Comparison of ENCODE assay signal across 1 cellular context in the genomic region with DNA sequence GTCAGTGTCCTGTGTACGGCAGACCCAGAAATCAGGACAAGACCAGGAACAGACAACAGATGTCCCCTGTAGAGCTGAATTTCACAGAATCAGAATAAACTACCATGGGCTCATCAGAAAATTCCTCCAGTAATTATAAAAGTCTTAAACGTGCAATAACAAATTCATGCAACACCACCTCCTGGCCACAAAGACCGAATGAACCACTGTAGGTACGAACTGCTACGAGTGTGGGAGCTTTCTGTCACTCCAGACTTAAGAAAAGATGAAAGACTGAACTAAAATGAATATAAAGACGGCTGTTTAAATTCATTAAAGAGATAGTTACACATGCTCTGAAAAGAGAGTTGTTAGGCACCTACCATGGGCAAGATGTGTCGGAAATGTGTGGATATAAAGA.
A peak's percentile ranks its signal among the peaks of the same experiment; 100 is the strongest.
TF ChIP-seq lines count a peak whose summit lies in the region.

No MANE protein-coding gene starts in this region.

TF ChIP-seq in K562, 482 proteins besides CTCF, POLR2A, EP300 and RAD21 (continued from another document):
- TF ChIP-seq JUND (IDR thresholded peaks at IDR 0.05; ENCODE audit: borderline replicate concordance, low read depth, low read length) (no peak), JUND (tag; IDR thresholded peaks at IDR 0.05; ENCODE audit: borderline replicate concordance, low read depth, low read length) (no peak), IRF2 (CRISPR knock-in tag; IDR thresholded peaks at IDR 0.05) (no peak), NCOA4 (IDR thresholded peaks at IDR 0.05; ENCODE audit: partially characterized antibody) (no peak), PURB (CRISPR knock-in tag; IDR thresholded peaks at IDR 0.05; ENCODE audit: low read depth) (no peak), BRD9 (IDR thresholded peaks at IDR 0.05; ENCODE audit: low read depth, partially characterized antibody) (peak; percentile 20), XRCC3 (IDR thresholded peaks at IDR 0.05) (no peak), ADNP (tag; IDR thresholded peaks at IDR 0.05) (no peak), SAFB (IDR thresholded peaks at IDR 0.05; ENCODE audit: borderline replicate concordance, low read depth, low read length) (no peak), RFX1 (IDR thresholded peaks at IDR 0.05) (no peak), FOXK2 (conservative IDR thresholded peaks at IDR 0.05 in 1 of 2, IDR thresholded peaks at IDR 0.05 in 1 of 2; ENCODE audit: low read depth in 2 of 2) (no peak), HDAC6 (IDR thresholded peaks at IDR 0.05; ENCODE audit: low read depth, low read length) (no peak), CHAMP1 (IDR thresholded peaks at IDR 0.05) (no peak), LARP7 (IDR thresholded peaks at IDR 0.05) (no peak), DMBX1 (CRISPR knock-in tag; IDR thresholded peaks at IDR 0.05; ENCODE audit: borderline replicate concordance) (no peak), ESRRA (IDR thresholded peaks at IDR 0.05; ENCODE audit: borderline replicate concordance, low read depth) (no peak), RNF2 (IDR thresholded peaks at IDR 0.05) (no peak), SUPT5H (IDR thresholded peaks at IDR 0.05) (no peak), GTF2A2 (tag; IDR thresholded peaks at IDR 0.05) (no peak), SP1 (CRISPR knock-in tag; IDR thresholded peaks at IDR 0.05) (no peak), SIN3B (IDR thresholded peaks at IDR 0.05; ENCODE audit: low read depth) (no peak), ZNF23 (CRISPR knock-in tag; IDR thresholded peaks at IDR 0.05) (no peak)
- TF ChIP-seq, protein P1, sequence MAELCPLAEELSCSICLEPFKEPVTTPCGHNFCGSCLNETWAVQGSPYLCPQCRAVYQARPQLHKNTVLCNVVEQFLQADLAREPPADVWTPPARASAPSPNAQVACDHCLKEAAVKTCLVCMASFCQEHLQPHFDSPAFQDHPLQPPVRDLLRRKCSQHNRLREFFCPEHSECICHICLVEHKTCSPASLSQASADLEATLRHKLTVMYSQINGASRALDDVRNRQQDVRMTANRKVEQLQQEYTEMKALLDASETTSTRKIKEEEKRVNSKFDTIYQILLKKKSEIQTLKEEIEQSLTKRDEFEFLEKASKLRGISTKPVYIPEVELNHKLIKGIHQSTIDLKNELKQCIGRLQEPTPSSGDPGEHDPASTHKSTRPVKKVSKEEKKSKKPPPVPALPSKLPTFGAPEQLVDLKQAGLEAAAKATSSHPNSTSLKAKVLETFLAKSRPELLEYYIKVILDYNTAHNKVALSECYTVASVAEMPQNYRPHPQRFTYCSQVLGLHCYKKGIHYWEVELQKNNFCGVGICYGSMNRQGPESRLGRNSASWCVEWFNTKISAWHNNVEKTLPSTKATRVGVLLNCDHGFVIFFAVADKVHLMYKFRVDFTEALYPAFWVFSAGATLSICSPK (IDR thresholded peaks at IDR 0.05; ENCODE audit: borderline replicate concordance) = no peak
- TF ChIP-seq, protein P2, sequence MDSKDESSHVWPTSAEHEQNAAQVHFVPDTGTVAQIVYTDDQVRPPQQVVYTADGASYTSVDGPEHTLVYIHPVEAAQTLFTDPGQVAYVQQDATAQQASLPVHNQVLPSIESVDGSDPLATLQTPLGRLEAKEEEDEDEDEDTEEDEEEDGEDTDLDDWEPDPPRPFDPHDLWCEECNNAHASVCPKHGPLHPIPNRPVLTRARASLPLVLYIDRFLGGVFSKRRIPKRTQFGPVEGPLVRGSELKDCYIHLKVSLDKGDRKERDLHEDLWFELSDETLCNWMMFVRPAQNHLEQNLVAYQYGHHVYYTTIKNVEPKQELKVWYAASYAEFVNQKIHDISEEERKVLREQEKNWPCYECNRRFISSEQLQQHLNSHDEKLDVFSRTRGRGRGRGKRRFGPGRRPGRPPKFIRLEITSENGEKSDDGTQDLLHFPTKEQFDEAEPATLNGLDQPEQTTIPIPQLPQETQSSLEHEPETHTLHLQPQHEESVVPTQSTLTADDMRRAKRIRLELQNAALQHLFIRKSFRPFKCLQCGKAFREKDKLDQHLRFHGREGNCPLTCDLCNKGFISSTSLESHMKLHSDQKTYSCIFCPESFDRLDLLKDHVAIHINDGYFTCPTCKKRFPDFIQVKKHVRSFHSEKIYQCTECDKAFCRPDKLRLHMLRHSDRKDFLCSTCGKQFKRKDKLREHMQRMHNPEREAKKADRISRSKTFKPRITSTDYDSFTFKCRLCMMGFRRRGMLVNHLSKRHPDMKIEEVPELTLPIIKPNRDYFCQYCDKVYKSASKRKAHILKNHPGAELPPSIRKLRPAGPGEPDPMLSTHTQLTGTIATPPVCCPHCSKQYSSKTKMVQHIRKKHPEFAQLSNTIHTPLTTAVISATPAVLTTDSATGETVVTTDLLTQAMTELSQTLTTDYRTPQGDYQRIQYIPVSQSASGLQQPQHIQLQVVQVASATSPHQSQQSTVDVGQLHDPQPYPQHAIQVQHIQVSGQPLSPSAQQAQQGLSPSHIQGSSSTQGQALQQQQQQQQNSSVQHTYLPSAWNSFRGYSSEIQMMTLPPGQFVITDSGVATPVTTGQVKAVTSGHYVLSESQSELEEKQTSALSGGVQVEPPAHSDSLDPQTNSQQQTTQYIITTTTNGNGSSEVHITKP (IDR thresholded peaks at IDR 0.05; ENCODE audit: partially characterized antibody) = peak; percentile 6
- TF ChIP-seq, protein P3, sequence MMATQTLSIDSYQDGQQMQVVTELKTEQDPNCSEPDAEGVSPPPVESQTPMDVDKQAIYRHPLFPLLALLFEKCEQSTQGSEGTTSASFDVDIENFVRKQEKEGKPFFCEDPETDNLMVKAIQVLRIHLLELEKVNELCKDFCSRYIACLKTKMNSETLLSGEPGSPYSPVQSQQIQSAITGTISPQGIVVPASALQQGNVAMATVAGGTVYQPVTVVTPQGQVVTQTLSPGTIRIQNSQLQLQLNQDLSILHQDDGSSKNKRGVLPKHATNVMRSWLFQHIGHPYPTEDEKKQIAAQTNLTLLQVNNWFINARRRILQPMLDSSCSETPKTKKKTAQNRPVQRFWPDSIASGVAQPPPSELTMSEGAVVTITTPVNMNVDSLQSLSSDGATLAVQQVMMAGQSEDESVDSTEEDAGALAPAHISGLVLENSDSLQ (IDR thresholded peaks at IDR 0.05) = peak; percentile 61
